In the genomic region with DNA sequence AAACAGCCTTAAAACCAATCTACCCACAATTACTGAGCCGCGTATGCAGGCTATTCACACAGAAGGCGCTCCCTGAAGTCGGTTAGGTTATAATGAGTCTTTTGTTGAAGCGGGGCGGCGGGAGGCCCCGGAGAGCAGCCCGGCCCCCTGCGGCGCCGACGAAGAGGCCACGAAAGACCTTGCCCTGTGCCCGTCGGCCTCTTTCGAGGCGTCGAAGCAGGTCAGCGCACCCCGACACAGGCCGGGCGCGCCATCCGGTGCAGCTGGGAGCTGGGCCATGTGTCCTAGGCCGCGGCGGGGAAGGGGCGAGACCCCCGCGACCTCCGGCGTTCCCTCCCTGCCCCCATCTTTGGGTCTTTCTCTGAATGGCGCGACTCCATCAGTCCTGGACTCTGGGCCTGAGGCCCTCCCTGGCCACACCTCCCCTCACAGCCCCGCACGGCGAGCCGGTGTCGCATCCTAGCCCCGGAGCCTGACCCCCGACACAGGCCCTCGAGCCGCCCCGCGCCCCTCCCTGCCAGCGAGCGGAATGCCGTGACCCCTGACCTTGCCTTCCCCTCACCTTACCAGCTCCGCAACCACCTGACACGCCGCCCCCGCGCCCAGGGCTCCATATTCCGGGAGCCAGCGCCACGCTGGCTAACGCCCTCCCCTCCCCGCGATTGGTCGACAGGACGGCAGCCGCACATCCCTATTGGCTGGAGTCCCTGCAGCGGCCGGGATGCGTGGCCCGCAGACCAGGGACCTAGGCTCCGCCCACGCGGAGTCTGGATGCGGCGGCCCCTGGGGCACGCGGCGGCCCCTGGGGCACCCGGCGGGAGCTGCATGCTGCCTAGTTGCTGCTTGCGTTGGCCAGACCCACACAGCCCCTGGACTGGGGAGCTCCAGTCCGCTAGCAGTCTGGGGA, we compare ENCODE assay signal across 1 cellular context.
TF ChIP-seq lines count a peak whose summit lies in the region.

SLC11A2 (minus strand) TSS at position 637 of the 907 bp plus-strand sequence. CDS start 15,656 bp downstream, outside the sequence.

TF ChIP-seq in HepG2, 621 proteins besides CTCF, POLR2A, EP300 and RAD21 (continued from another document and continues in another):
- peak; percentile 29; the same call in 1 of the 2 replicates for TF ChIP-seq HINFP (CRISPR knock-in tag; IDR thresholded peaks at IDR 0.05; ENCODE audit: low read depth)
- TF ChIP-seq ZBTB26 (CRISPR knock-in tag; IDR thresholded peaks at IDR 0.05; ENCODE audit: borderline replicate concordance): peak; percentile 51; the same call in 1 of the 2 replicates
- TF ChIP-seq, protein P1, sequence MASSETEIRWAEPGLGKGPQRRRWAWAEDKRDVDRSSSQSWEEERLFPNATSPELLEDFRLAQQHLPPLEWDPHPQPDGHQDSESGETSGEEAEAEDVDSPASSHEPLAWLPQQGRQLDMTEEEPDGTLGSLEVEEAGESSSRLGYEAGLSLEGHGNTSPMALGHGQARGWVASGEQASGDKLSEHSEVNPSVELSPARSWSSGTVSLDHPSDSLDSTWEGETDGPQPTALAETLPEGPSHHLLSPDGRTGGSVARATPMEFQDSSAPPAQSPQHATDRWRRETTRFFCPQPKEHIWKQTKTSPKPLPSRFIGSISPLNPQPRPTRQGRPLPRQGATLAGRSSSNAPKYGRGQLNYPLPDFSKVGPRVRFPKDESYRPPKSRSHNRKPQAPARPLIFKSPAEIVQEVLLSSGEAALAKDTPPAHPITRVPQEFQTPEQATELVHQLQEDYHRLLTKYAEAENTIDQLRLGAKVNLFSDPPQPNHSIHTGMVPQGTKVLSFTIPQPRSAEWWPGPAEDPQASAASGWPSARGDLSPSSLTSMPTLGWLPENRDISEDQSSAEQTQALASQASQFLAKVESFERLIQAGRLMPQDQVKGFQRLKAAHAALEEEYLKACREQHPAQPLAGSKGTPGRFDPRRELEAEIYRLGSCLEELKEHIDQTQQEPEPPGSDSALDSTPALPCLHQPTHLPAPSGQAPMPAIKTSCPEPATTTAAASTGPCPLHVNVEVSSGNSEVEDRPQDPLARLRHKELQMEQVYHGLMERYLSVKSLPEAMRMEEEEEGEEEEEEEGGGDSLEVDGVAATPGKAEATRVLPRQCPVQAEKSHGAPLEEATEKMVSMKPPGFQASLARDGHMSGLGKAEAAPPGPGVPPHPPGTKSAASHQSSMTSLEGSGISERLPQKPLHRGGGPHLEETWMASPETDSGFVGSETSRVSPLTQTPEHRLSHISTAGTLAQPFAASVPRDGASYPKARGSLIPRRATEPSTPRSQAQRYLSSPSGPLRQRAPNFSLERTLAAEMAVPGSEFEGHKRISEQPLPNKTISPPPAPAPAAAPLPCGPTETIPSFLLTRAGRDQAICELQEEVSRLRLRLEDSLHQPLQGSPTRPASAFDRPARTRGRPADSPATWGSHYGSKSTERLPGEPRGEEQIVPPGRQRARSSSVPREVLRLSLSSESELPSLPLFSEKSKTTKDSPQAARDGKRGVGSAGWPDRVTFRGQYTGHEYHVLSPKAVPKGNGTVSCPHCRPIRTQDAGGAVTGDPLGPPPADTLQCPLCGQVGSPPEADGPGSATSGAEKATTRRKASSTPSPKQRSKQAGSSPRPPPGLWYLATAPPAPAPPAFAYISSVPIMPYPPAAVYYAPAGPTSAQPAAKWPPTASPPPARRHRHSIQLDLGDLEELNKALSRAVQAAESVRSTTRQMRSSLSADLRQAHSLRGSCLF (CRISPR knock-in tag; IDR thresholded peaks at IDR 0.05; ENCODE audit: borderline replicate concordance): peak; percentile 48; the same call in 1 of the 2 replicates
- peak; percentile 43; the same call in 1 of the 2 replicates for TF ChIP-seq MAF1 (CRISPR knock-in tag; IDR thresholded peaks at IDR 0.05; ENCODE audit: borderline replicate concordance)
- TF ChIP-seq ZSCAN12 (CRISPR knock-in tag; IDR thresholded peaks at IDR 0.05): peak; percentile 19; the same call in 1 of the 2 replicates
- peak; percentile 67 for TF ChIP-seq THRA (CRISPR knock-in tag; IDR thresholded peaks at IDR 0.05; ENCODE audit: borderline replicate concordance)
- TF ChIP-seq ZNF350 (CRISPR knock-in tag; IDR thresholded peaks at IDR 0.05; ENCODE audit: borderline replicate concordance, low read depth): peak; percentile 89
- TF ChIP-seq, protein P2, sequence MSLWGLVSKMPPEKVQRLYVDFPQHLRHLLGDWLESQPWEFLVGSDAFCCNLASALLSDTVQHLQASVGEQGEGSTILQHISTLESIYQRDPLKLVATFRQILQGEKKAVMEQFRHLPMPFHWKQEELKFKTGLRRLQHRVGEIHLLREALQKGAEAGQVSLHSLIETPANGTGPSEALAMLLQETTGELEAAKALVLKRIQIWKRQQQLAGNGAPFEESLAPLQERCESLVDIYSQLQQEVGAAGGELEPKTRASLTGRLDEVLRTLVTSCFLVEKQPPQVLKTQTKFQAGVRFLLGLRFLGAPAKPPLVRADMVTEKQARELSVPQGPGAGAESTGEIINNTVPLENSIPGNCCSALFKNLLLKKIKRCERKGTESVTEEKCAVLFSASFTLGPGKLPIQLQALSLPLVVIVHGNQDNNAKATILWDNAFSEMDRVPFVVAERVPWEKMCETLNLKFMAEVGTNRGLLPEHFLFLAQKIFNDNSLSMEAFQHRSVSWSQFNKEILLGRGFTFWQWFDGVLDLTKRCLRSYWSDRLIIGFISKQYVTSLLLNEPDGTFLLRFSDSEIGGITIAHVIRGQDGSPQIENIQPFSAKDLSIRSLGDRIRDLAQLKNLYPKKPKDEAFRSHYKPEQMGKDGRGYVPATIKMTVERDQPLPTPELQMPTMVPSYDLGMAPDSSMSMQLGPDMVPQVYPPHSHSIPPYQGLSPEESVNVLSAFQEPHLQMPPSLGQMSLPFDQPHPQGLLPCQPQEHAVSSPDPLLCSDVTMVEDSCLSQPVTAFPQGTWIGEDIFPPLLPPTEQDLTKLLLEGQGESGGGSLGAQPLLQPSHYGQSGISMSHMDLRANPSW (CRISPR knock-in tag; IDR thresholded peaks at IDR 0.05; ENCODE audit: borderline replicate concordance): peak; percentile 86; the same call in 1 of the 2 replicates
- TF ChIP-seq ZFY (CRISPR knock-in tag; IDR thresholded peaks at IDR 0.05): peak; percentile 98
- no peak for TF ChIP-seq YY1 (IDR thresholded peaks at IDR 0.05; ENCODE audit: insufficient read depth, insufficient replicate concordance, low read depth, low read length)
- TF ChIP-seq, protein P3, sequence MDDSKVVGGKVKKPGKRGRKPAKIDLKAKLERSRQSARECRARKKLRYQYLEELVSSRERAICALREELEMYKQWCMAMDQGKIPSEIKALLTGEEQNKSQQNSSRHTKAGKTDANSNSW (CRISPR knock-in tag; IDR thresholded peaks at IDR 0.05; ENCODE audit: borderline replicate concordance): 0 out of 2 replicates have a peak, but pooled peaks have one; percentile 56
- TF ChIP-seq GMEB1 (CRISPR knock-in tag; IDR thresholded peaks at IDR 0.05; ENCODE audit: borderline replicate concordance): peak; percentile 82; the same call in 1 of the 2 replicates
- TF ChIP-seq PRPF4 (IDR thresholded peaks at IDR 0.05; ENCODE audit: low read depth, low read length, poor library complexity, severe bottlenecking): no peak
- TF ChIP-seq CBX2 (IDR thresholded peaks at IDR 0.05; ENCODE audit: low read depth, low read length): no peak
- TF ChIP-seq CBX2 (CRISPR knock-in tag; IDR thresholded peaks at IDR 0.05; ENCODE audit: low read depth): 0 out of 2 replicates have a peak, but pooled peaks have one; percentile 49
- no peak for TF ChIP-seq GTF2F1 (IDR thresholded peaks at IDR 0.05; ENCODE audit: low read length)
- TF ChIP-seq ZNF775 (CRISPR knock-in tag; IDR thresholded peaks at IDR 0.05; ENCODE audit: borderline replicate concordance): no peak
- 0 out of 2 replicates have a peak, but pooled peaks have one; percentile 74 for TF ChIP-seq DNMT1 (CRISPR knock-in tag; IDR thresholded peaks at IDR 0.05)
- peak; percentile 72 for TF ChIP-seq ETV5 (CRISPR knock-in tag; IDR thresholded peaks at IDR 0.05; ENCODE audit: borderline replicate concordance)
- peak; percentile 86 to 94 for TF ChIP-seq NR2F1 (CRISPR knock-in tag; IDR thresholded peaks at IDR 0.05)
- peak; percentile 58 for TF ChIP-seq FOXJ3 (CRISPR knock-in tag; IDR thresholded peaks at IDR 0.05; ENCODE audit: borderline replicate concordance)
- TF ChIP-seq, protein P4, sequence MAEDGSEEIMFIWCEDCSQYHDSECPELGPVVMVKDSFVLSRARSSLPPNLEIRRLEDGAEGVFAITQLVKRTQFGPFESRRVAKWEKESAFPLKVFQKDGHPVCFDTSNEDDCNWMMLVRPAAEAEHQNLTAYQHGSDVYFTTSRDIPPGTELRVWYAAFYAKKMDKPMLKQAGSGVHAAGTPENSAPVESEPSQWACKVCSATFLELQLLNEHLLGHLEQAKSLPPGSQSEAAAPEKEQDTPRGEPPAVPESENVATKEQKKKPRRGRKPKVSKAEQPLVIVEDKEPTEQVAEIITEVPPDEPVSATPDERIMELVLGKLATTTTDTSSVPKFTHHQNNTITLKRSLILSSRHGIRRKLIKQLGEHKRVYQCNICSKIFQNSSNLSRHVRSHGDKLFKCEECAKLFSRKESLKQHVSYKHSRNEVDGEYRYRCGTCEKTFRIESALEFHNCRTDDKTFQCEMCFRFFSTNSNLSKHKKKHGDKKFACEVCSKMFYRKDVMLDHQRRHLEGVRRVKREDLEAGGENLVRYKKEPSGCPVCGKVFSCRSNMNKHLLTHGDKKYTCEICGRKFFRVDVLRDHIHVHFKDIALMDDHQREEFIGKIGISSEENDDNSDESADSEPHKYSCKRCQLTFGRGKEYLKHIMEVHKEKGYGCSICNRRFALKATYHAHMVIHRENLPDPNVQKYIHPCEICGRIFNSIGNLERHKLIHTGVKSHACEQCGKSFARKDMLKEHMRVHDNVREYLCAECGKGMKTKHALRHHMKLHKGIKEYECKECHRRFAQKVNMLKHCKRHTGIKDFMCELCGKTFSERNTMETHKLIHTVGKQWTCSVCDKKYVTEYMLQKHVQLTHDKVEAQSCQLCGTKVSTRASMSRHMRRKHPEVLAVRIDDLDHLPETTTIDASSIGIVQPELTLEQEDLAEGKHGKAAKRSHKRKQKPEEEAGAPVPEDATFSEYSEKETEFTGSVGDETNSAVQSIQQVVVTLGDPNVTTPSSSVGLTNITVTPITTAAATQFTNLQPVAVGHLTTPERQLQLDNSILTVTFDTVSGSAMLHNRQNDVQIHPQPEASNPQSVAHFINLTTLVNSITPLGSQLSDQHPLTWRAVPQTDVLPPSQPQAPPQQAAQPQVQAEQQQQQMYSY (CRISPR knock-in tag; IDR thresholded peaks at IDR 0.05): peak; percentile 17; the same call in 1 of the 2 replicates
- TF ChIP-seq CEBPG (CRISPR knock-in tag; IDR thresholded peaks at IDR 0.05): peak; percentile 32; the same call in 1 of the 2 replicates
- peak; percentile 66; the same call in 1 of the 2 replicates for TF ChIP-seq NCOA2 (CRISPR knock-in tag; IDR thresholded peaks at IDR 0.05)
- TF ChIP-seq ZNF800 (CRISPR knock-in tag; IDR thresholded peaks at IDR 0.05): 0 out of 2 replicates have a peak, but pooled peaks have one; percentile 2
- TF ChIP-seq ZNF563 (CRISPR knock-in tag; IDR thresholded peaks at IDR 0.05): peak; percentile 86
- TF ChIP-seq THYN1 (CRISPR knock-in tag; IDR thresholded peaks at IDR 0.05; ENCODE audit: borderline replicate concordance, low read depth): 0 out of 2 replicates have a peak, but pooled peaks have one; percentile 54
- peak; percentile 86 for TF ChIP-seq ERF (CRISPR knock-in tag; IDR thresholded peaks at IDR 0.05)
- TF ChIP-seq ZNF20 (CRISPR knock-in tag; IDR thresholded peaks at IDR 0.05): peak; percentile 88; the same call in 1 of the 2 replicates
- TF ChIP-seq POGZ (CRISPR knock-in tag; IDR thresholded peaks at IDR 0.05): peak; percentile 86
